ENCODE assay signal across 4 cellular contexts in the genomic region with DNA sequence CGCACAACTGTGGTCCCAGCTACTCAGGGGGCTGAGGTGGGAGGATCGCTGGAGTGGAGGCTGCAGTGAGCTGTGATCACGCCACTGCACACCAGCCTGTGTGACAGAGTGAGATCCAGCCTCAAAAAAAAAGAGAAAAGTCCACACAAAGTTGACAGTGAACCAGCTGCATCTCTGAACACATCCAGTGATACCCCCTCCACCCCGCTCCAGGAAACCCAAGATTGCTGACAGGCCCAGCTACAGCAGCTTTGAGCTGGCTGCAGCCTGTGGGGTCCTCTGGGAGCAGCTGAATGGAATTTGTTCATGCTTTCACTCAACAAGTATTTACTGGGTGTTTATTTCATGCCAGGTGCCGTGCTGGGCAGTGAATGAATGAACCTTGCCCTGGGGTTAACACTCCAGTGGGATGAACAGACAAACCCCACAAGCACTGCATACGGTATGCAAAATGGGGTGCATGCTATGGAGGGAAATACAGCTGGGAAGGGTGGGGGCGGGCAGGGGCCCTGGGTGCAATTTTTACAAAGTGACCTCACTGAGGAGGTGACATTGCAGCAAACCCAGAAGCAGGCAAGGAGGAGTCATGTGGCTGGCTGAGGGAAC.
DNase-seq lines count a peak whose midpoint lies in the region; ATAC-seq and TF ChIP-seq lines count a peak whose summit lies in the region.
"Not testable (repeated sequence)": the region's sequence is repeated elsewhere in the genome, so short reads cannot be mapped to it uniquely, and the experiment has no call there.

No MANE protein-coding gene starts in this region.

- H4K20me1 ChIP-seq in IMR-90 (ENCODE audit: insufficient read depth, low read length), result not testable (repeated sequence)

- dilution Hi-C loops in IMR-90 (cut with HindIII; ENCODE audit: low sequenced_read_pairs, unreplicated experiment), result not testable (repeated sequence)

- not testable (repeated sequence) for H3K36me3 ChIP-seq in IMR-90 (ENCODE audit: control insufficient read depth, insufficient read depth, low read length); SJCRH30; endodermal cell (ENCODE audit: control insufficient read depth, insufficient read depth, low read length); mesendoderm (ENCODE audit: control insufficient read depth, insufficient read depth, low read length)

- not testable (repeated sequence) for H2AK9ac ChIP-seq in IMR-90 (replicated peaks; ENCODE audit: low read depth, low read length, poor library complexity)

- H3K4me2 ChIP-seq in IMR-90 (ENCODE audit: low read depth, low read length); mesendoderm (ENCODE audit: low read length): not testable (repeated sequence)

- not testable (repeated sequence) for H4K5ac ChIP-seq in IMR-90 (ENCODE audit: low read depth, low read length); mesendoderm (ENCODE audit: low read length)

- H2AK5ac ChIP-seq in IMR-90 (ENCODE audit: low read depth, low read length); mesendoderm (ENCODE audit: low read length): not testable (repeated sequence)

- not testable (repeated sequence) for TF ChIP-seq RAD21 in IMR-90 (IDR thresholded peaks at IDR 0.05; ENCODE audit: low read length)

- BruUV-seq in IMR-90 (replicated peaks; lab: Mats Ljungman, UMichigan), result not testable (repeated sequence)

- CTCF ChIA-PET in IMR-90 (lab: Yijun Ruan, JAX), result not testable (repeated sequence)

- H3K4me1 Mint-ChIP-seq in endodermal cell, result not testable (repeated sequence)

- not testable (repeated sequence) for H3K4me3 Mint-ChIP-seq in endodermal cell

- not testable (repeated sequence) for H3K4ac ChIP-seq in IMR-90 (ENCODE audit: low read depth, low read length)
- H3K4ac ChIP-seq in mesendoderm (ENCODE audit: low read depth, low read length), result peak overlapping the region; percentile 3

- H3K4me3 ChIP-seq in IMR-90 (ENCODE audit: insufficient read depth, low read depth, low read length); SJCRH30; endodermal cell (ENCODE audit: low read length); mesendoderm (ENCODE audit: low read length): not testable (repeated sequence)

- H3K9me3 ChIP-seq in IMR-90 (ENCODE audit: control insufficient read depth, insufficient read depth, low read length); SJCRH30 (replicated peaks); endodermal cell (ENCODE audit: control insufficient read depth, low read length): not testable (repeated sequence)

- not testable (repeated sequence) for H3K27ac Mint-ChIP-seq in endodermal cell

- not testable (repeated sequence) for DNase-seq in IMR-90, mesendoderm
- DNase-seq in SJCRH30 (peak; percentile 69 to 82), endodermal cell (peak; percentile 47)

- not testable (repeated sequence) for H3K9ac ChIP-seq in IMR-90 (ENCODE audit: low read depth, low read length); endodermal cell (ENCODE audit: extremely low read depth, low read length, poor library complexity, severe bottlenecking); mesendoderm (ENCODE audit: low read length)

- in situ Hi-C loops in IMR-90 (cut with MboI; ENCODE audit: low sequenced_read_pairs), result not testable (repeated sequence)

- not testable (repeated sequence) for H3K14ac ChIP-seq in IMR-90 (replicated peaks; ENCODE audit: low read depth, low read length)

- H3K27ac ChIP-seq in IMR-90 (ENCODE audit: insufficient read depth, low read length); SJCRH30; endodermal cell (ENCODE audit: low read depth, low read length); mesendoderm (ENCODE audit: low read depth, low read length): not testable (repeated sequence)

- H2AFZ ChIP-seq in IMR-90 (replicated peaks; ENCODE audit: low read length, poor library complexity), result not testable (repeated sequence)

- H4K91ac ChIP-seq in IMR-90 (ENCODE audit: insufficient read depth, low read depth, low read length), result not testable (repeated sequence)

- H4K8ac ChIP-seq in IMR-90 (ENCODE audit: low read depth in 2 of 2, low read length in 2 of 2); mesendoderm (ENCODE audit: low read depth, low read length): not testable (repeated sequence)

- H2BK15ac ChIP-seq in IMR-90 (ENCODE audit: low read depth, low read length); mesendoderm (replicated peaks; ENCODE audit: low read depth): not testable (repeated sequence)

- POLR2A ChIA-PET in IMR-90 (lab: Charles Lee; ENCODE audit: unreplicated experiment), result not testable (repeated sequence)

- TF ChIP-seq CTCF in IMR-90 (conservative IDR thresholded peaks at IDR 0.05; ENCODE audit: low read depth, low read length); endodermal cell (conservative IDR thresholded peaks at IDR 0.05): not testable (repeated sequence)

- H2BK20ac ChIP-seq in IMR-90 (ENCODE audit: low read depth, low read length), result not testable (repeated sequence)

- H3K79me1 ChIP-seq in IMR-90 (ENCODE audit: low read depth in 1 of 2, low read length in 2 of 2); mesendoderm (ENCODE audit: low read length): not testable (repeated sequence)

- intact Hi-C loops in IMR-90 (cut with micrococcal nuclease), result not testable (repeated sequence)

- not testable (repeated sequence) for H3K18ac ChIP-seq in IMR-90 (ENCODE audit: low read depth, low read length); mesendoderm (ENCODE audit: low read length)

- not testable (repeated sequence) for H3K23ac ChIP-seq in IMR-90 (ENCODE audit: low read depth, low read length); mesendoderm (ENCODE audit: low read length)

- not testable (repeated sequence) for H3K9me1 ChIP-seq in IMR-90 (ENCODE audit: insufficient read depth, low read length)

- not testable (repeated sequence) for H3K36me3 Mint-ChIP-seq in endodermal cell (ENCODE audit: low read depth)

- not testable (repeated sequence) for H3K79me2 ChIP-seq in mesendoderm (ENCODE audit: control insufficient read depth, insufficient read depth, low read length)

- not testable (repeated sequence) for H3K4me1 ChIP-seq in IMR-90 (ENCODE audit: control insufficient read depth, insufficient read depth, low read length); SJCRH30; endodermal cell (ENCODE audit: control insufficient read depth, insufficient read depth, low read length); mesendoderm (ENCODE audit: control insufficient read depth, low read depth, low read length)

- TF ChIP-seq POLR2A in IMR-90 (IDR thresholded peaks at IDR 0.05; ENCODE audit: low read depth, low read length), result not testable (repeated sequence)

- H2BK120ac ChIP-seq in IMR-90 (ENCODE audit: low read depth, low read length); mesendoderm (ENCODE audit: low read depth, low read length): not testable (repeated sequence)

- no CpG with 5 or more reads among the region's 7 CpGs for WGBS in IMR-90 (ENCODE audit: extremely low coverage in 2 of 2, insufficient read length in 1 of 2), 2 experiments
- 95 to 100% methylated on average over 2 to 7 of the region's 7 CpGs for WGBS in endodermal cell (ENCODE audit: insufficient coverage in 1 of 2, insufficient read length in 1 of 2), 2 experiments
- no CpG with 5 or more reads among the region's 7 CpGs for WGBS in mesendoderm (ENCODE audit: extremely low coverage, insufficient coverage, low lambda C conversion rate)

- not testable (repeated sequence) for H3K27me3 ChIP-seq in IMR-90 (ENCODE audit: control insufficient read depth, insufficient read depth, low read length); SJCRH30; endodermal cell (ENCODE audit: control insufficient read depth, insufficient read depth, low read length, poor library complexity, severe bottlenecking); mesendoderm (ENCODE audit: insufficient read depth, low read length, poor library complexity)

- not testable (repeated sequence) for H3K9me3 Mint-ChIP-seq in endodermal cell

- ATAC-seq in IMR-90 (ENCODE audit: low read depth), result peak; percentile 40; the same call in 1 of the 2 replicates

- H3K56ac ChIP-seq in IMR-90 (ENCODE audit: extremely low read depth, insufficient read depth, low read length); mesendoderm (ENCODE audit: low read length): not testable (repeated sequence)

- H2BK5ac ChIP-seq in IMR-90 (ENCODE audit: low read depth, low read length, poor library complexity, severe bottlenecking); mesendoderm (ENCODE audit: low read length): not testable (repeated sequence)

- H3K27me3 Mint-ChIP-seq in endodermal cell (ENCODE audit: insufficient read depth), result not testable (repeated sequence)
